In genomic region chr19:58439576-58440554, GRCh38 we compare ENCODE assay signal across 8 cellular contexts. TPM values are rescaled to one million over a fixed set of nuclear protein-coding genes. Genes with fewer than 3 reads are reported as not detected.
A peak's percentile ranks its signal among the peaks of the same experiment; 100 is the strongest.
DNase-seq lines count a peak whose midpoint lies in the region; ATAC-seq and TF ChIP-seq lines count a peak whose summit lies in the region.

ZNF132 (minus strand) TSS chr19:58440153; CDS start chr19:58439821, 332 bp downstream.

- H3K27ac ChIP-seq in HUES48 (ENCODE audit: low read depth, low read length): no peak within 1 kb of the TSS
- peak within 1 kb of the TSS; percentile 81 for H3K27ac ChIP-seq in angular gyrus (ENCODE audit: low read depth, low read length)
- H3K27ac ChIP-seq in right atrium auricular region: peak within 1 kb of the TSS; percentile 75 to 88
- H3K27ac ChIP-seq in prostate gland: peak within 1 kb of the TSS; percentile 53 to 57
- H3K27ac ChIP-seq in upper lobe of right lung: peak within 1 kb of the TSS; percentile 69

- H3K9ac ChIP-seq in HUES48 (ENCODE audit: low read depth, low read length): no peak within 1 kb of the TSS

- TF ChIP-seq POLR2A in prostate gland (IDR thresholded peaks at IDR 0.05): no peak

- peaks cover 49% of the 10 kb centered on the region for H3K9me3 ChIP-seq in HUES48 (ENCODE audit: control insufficient read depth, insufficient read depth, low read length)
- peaks cover 5 to 39% of the 10 kb centered on the region in 2 donors for H3K9me3 ChIP-seq in right atrium auricular region
- no peaks in the 10 kb centered on the region for H3K9me3 ChIP-seq in prostate gland
- H3K9me3 ChIP-seq in upper lobe of right lung: peaks cover 30% of the 10 kb centered on the region

- no peak for TF ChIP-seq CTCF in right atrium auricular region (IDR thresholded peaks at IDR 0.05)
- no peak for TF ChIP-seq CTCF in prostate gland (IDR thresholded peaks at IDR 0.05)
- TF ChIP-seq CTCF in upper lobe of right lung (IDR thresholded peaks at IDR 0.05): no peak

- DNase-seq in COLO668 (lab: John Stamatoyannopoulos, UW; ENCODE audit: unreplicated experiment) (peak; percentile 94), T-helper 2 cell (peak; percentile 72 to 100 (median 93)), right atrium auricular region (ENCODE audit: low spot score) (peak; percentile 100), prostate gland (ENCODE audit: low spot score) (peak; percentile 99), upper lobe of right lung (peak; percentile 97)

- H3K4me3 ChIP-seq in HUES48 (ENCODE audit: low read depth, low read length): peak within 1 kb of the TSS; percentile 69
- peak within 1 kb of the TSS; percentile 72 to 79 for H3K4me3 ChIP-seq in right atrium auricular region
- peak within 1 kb of the TSS; percentile 52 to 77 for H3K4me3 ChIP-seq in prostate gland
- H3K4me3 ChIP-seq in upper lobe of right lung: peak within 1 kb of the TSS; percentile 79

- intact Hi-C loops in prostate gland (cut with DNase I) (loop anchor here (2.0 kb wide), 1 partner anchor 31 kb away; the partner anchor contains the start of gene ZNF584), upper lobe of right lung (cut with DNase I) (no loop called here)

- H3K27me3 ChIP-seq in HUES48 (ENCODE audit: control insufficient read depth, insufficient read depth, low read length) (peaks cover 5% of the 10 kb centered on the region; the same call in 1 of the 2 replicates), right atrium auricular region (no peaks in the 10 kb centered on the region), prostate gland (replicated peaks; ENCODE audit: insufficient read depth) (no peaks in the 10 kb centered on the region), upper lobe of right lung (no peaks in the 10 kb centered on the region)

- ATAC-seq in GM21367 (IDR thresholded peaks at IDR 0.05; ENCODE audit: unreplicated experiment) (peak; percentile 92), upper lobe of right lung (peak; percentile 98)

- H3K36me3 ChIP-seq in HUES48 (ENCODE audit: control insufficient read depth, insufficient read depth, low read length): peaks cover 19% of the 10 kb centered on the region
- peaks cover 25% of the 10 kb centered on the region for H3K36me3 ChIP-seq in right atrium auricular region
- peaks cover 3 to 14% of the 10 kb centered on the region in 2 donors for H3K36me3 ChIP-seq in prostate gland
- H3K36me3 ChIP-seq in upper lobe of right lung: peaks cover 22% of the 10 kb centered on the region

- H3K4me1 ChIP-seq in HUES48 (ENCODE audit: control insufficient read depth, insufficient read depth, low read length) (no peaks in the 10 kb centered on the region), right atrium auricular region (peaks cover 0 to 20% of the 10 kb centered on the region in 2 donors), prostate gland (replicated peaks) (no peaks in the 10 kb centered on the region), upper lobe of right lung (peaks cover 15% of the 10 kb centered on the region)

- 5% methylated on average over 59 of the region's 59 CpGs for WGBS in prostate gland

RNA-seq across cellular contexts. Expression of gene ZNF132, which starts in this region (rescaled TPM):
- 1 to 10 TPM; 2.7 to 3.1 TPM for total RNA-seq in right atrium auricular region
- total RNA-seq in prostate gland: 10 to 100 TPM in 1 of 2 donors, 1 to 10 TPM in 1; 8.1 to 12.2 TPM
- total RNA-seq in upper lobe of right lung: 5.1 TPM
